Comparison of ENCODE assay signal across 18 cellular contexts in genomic region chr20:24828992-24829648, GRCh38.
"Had no signal": no experiment of that assay in that cellular context is flagged by ENCODE, and none has a peak within 500 bp of the region (broad histone marks: within the 10 kb centered on the region; RNA-seq: fewer than 3 reads in every experiment).

No MANE protein-coding gene starts in this region.

- H3K4me3 Mint-ChIP-seq: dendritic cell treated with granulocyte-macrophage colony-stimulating factor and Interleukin-4, amounts not matched to agents 40 ng/mL and 50 ng/mL, for 4 days; effector memory CD8-positive, alpha-beta T cell; natural killer cell; neural crest cell had no signal

- H3K4me1 Mint-ChIP-seq: natural killer cell, neural crest cell had no signal

- H3K36me3 Mint-ChIP-seq: natural killer cell had no signal

- H3K9me3 Mint-ChIP-seq: dendritic cell treated with granulocyte-macrophage colony-stimulating factor and Interleukin-4, amounts not matched to agents 40 ng/mL and 50 ng/mL, for 4 days; effector memory CD8-positive, alpha-beta T cell; natural killer cell; neural crest cell had no signal

- ATAC-seq: effector memory CD8-positive, alpha-beta T cell; gastrocnemius medialis; heart right ventricle; left lobe of liver; mucosa of descending colon; natural killer cell; right lobe of liver had no signal

- DNase-seq: effector memory CD8-positive, alpha-beta T cell; gastrocnemius medialis; heart right ventricle; hypothalamus; mucosa of descending colon; natural killer cell; nucleus accumbens; right lobe of liver; spleen; stimulated activated CD4-positive, alpha-beta T cell treated with anti-CD3 and anti-CD28 coated beads, Interleukin-15, amount 100 ng/mL, for 24 hours; stimulated activated CD4-positive, alpha-beta T cell treated with anti-CD3 and anti-CD28 coated beads, Interleukin-1b, Interleukin-23, amount 100 ng/mL, for 48 hours; stimulated activated CD4-positive, alpha-beta T cell treated with anti-CD3 and anti-CD28 coated beads, Interleukin-4, amount 100 ng/mL, for 24 hours; stimulated activated naive CD4-positive, alpha-beta T cell; thyroid gland; upper lobe of left lung had no signal

- H3K27me3 Mint-ChIP-seq: dendritic cell treated with granulocyte-macrophage colony-stimulating factor and Interleukin-4, amounts not matched to agents 40 ng/mL and 50 ng/mL, for 4 days; effector memory CD8-positive, alpha-beta T cell had no signal

- H3K27ac Mint-ChIP-seq: dendritic cell treated with granulocyte-macrophage colony-stimulating factor and Interleukin-4, amounts not matched to agents 40 ng/mL and 50 ng/mL, for 4 days; effector memory CD8-positive, alpha-beta T cell; natural killer cell had no signal
